ENCODE assay signal across 10 cellular contexts in genomic region chr3:48595526-48596121, GRCh38. TPM values are rescaled to one million over a fixed set of nuclear protein-coding genes. Genes with fewer than 3 reads are reported as not detected.
DNase-seq lines count a peak whose midpoint lies in the region; ATAC-seq, FAIRE-seq and TF ChIP-seq lines count a peak whose summit lies in the region.
"Had no signal": no experiment of that assay in that cellular context is flagged by ENCODE, and none has a peak within 500 bp of the region (broad histone marks: within the 10 kb centered on the region; RNA-seq: fewer than 3 reads in every experiment).

No MANE protein-coding gene starts in this region.

- no peak overlapping the region for H3K56ac ChIP-seq in H1 (replicated peaks; ENCODE audit: insufficient read length, low read depth, low read length)

- no peak overlapping the region for H3K27ac Mint-ChIP-seq in activated naive CD8-positive, alpha-beta T cell treated with anti-CD3 and anti-CD28 coated beads for 36 hours

- H3K23me2 ChIP-seq in H1 (ENCODE audit: low read depth, low read length), result peaks cover 1% of the 10 kb centered on the region; the same call in 1 of the 2 replicates

- WGBS in H1 (ENCODE audit: extremely low coverage in 1 of 2, insufficient coverage in 1 of 2, insufficient read length in 1 of 2, insufficient replicate concordance in 2 of 2, low coverage in 1 of 2, low lambda C conversion rate in 2 of 2, missing lambda C conversion rate in 1 of 2), 2 experiments, result 60% methylated on average over 10 of the region's 10 CpGs; no CpG with 5 or more reads in 1 of the 2 experiments

- POLR2A ChIA-PET in H1 (lab: Charles Lee; ENCODE audit: partially characterized antibody), result interaction anchor here (0.7 to 5.1 kb wide), 13 partner anchors 9 to 166 kb away, joined by 3 to 23 read pairs (median 6); partner anchors contain the start of genes CELSR3, PFKFB4, PLXNB1 and SLC26A6

- no peak for TF ChIP-seq EP300 in H1 (IDR thresholded peaks at IDR 0.05; ENCODE audit: borderline replicate concordance in 1 of 2, low read depth in 2 of 2, low read length in 2 of 2)

- H3K27ac ChIP-seq in H1 (ENCODE audit: low read depth, low read length), result no peak overlapping the region

- H3K79me2 ChIP-seq in H1 (ENCODE audit: control insufficient read depth in 1 of 2, insufficient read depth in 2 of 2, low read length in 2 of 2), result no peaks in the 10 kb centered on the region

- ATAC-seq in HG03521 (IDR thresholded peaks at IDR 0.05; ENCODE audit: unreplicated experiment), result no peak
- no peak for ATAC-seq in HG02610 (IDR thresholded peaks at IDR 0.05; ENCODE audit: unreplicated experiment)

- H3K9ac ChIP-seq in H1 (replicated peaks in 1 of 4; ENCODE audit: extremely low read depth in 1 of 4, low read depth in 3 of 4, low read length in 3 of 4), result no peak overlapping the region; a peak in 1 of 7 replicates

- H3K27me3 ChIP-seq in MG63 (no peaks in the 10 kb centered on the region), H1 (replicated peaks in 1 of 4; ENCODE audit: control insufficient read depth in 3 of 4, extremely low read depth in 1 of 4, insufficient read depth in 3 of 4, low read length in 3 of 4) (peaks cover 0 to 6% (median 0%) of the 10 kb centered on the region in 4 experiments; a peak in 4 of 7 replicates)

- FAIRE-seq in H1 (lab: Jason Lieb, UNC), result no peak
- FAIRE-seq: GM12892 had no signal

- H2BK15ac ChIP-seq in H1 (ENCODE audit: low read length), result no peak overlapping the region

- no peak overlapping the region for H3K4ac ChIP-seq in H1 (replicated peaks; ENCODE audit: insufficient read length, low read depth, low read length)

- H3K79me1 ChIP-seq in H1 (ENCODE audit: low read depth, low read length), result no peaks in the 10 kb centered on the region

- H4K8ac ChIP-seq in H1 (ENCODE audit: extremely low read depth, insufficient read depth, low read length), result no peak overlapping the region; the same call in 1 of the 2 replicates

- no peak for TF ChIP-seq RAD21 in H1 (IDR thresholded peaks at IDR 0.05 in 1 of 2, conservative IDR thresholded peaks at IDR 0.05 in 1 of 2; ENCODE audit: low read depth in 2 of 2, low read length in 2 of 2)

- no peak overlapping the region for H2BK120ac ChIP-seq in H1 (replicated peaks; ENCODE audit: low read depth, low read length)

- peak overlapping the region; percentile 39; the same call in 1 of the 2 replicates for H2BK12ac ChIP-seq in H1 (ENCODE audit: low read depth, low read length)

- no peak overlapping the region; the same call in 1 of the 2 replicates for H3K18ac ChIP-seq in H1 (ENCODE audit: extremely low read depth, low read length)

- TF ChIP-seq POLR2A in H1 (IDR thresholded peaks at IDR 0.05; ENCODE audit: control extremely low read depth in 1 of 2, low read depth in 2 of 2, low read length in 2 of 2), result no peak

- CTCF ChIA-PET in H1 (lab: Charles Lee; ENCODE audit: partially characterized antibody), result interaction anchor here (0.6 to 1.3 kb wide), 2 partner anchors 11 to 37 kb away, joined by 3 to 6 read pairs; no protein-coding TSS in a partner anchor

- H3K9me3 Mint-ChIP-seq in activated naive CD8-positive, alpha-beta T cell treated with anti-CD3 and anti-CD28 coated beads for 36 hours, result no peaks in the 10 kb centered on the region

- peak overlapping the region; percentile 75 for H2BK5ac ChIP-seq in H1 (ENCODE audit: low read depth, low read length)

- no peaks in the 10 kb centered on the region for H3K36me3 Mint-ChIP-seq in activated naive CD8-positive, alpha-beta T cell treated with anti-CD3 and anti-CD28 coated beads for 36 hours

- peaks cover 3 to 18% (median 15%) of the 10 kb centered on the region in 4 experiments; a peak in 6 of 7 replicates for H3K4me1 ChIP-seq in H1 (replicated peaks in 1 of 4; ENCODE audit: control insufficient read depth in 3 of 4, insufficient read depth in 4 of 4, low read length in 3 of 4)

- no peak overlapping the region for H2BK20ac ChIP-seq in H1 (ENCODE audit: low read length)

- no peak overlapping the region for H4K91ac ChIP-seq in H1 (replicated peaks; ENCODE audit: insufficient read length, low read length)

- H3K4me3 ChIP-seq in MG63 (no peak overlapping the region), H1 (ENCODE audit: extremely low read depth in 1 of 4, insufficient read depth in 2 of 4, low read depth in 3 of 4, low read length in 4 of 4) (peak overlapping the region in 2 of 4 experiments; percentile 15 to 57; a peak in 3 of 8 replicates)

- H3K4me3 Mint-ChIP-seq in activated naive CD8-positive, alpha-beta T cell treated with anti-CD3 and anti-CD28 coated beads for 36 hours, result no peak overlapping the region

- DNase-seq in AG09319 (ENCODE audit: extremely low read depth, low read depth), result peak; percentile 59
- DNase-seq in MG63, result peak; percentile 75
- DNase-seq in H1 (ENCODE audit: low read depth in 1 of 2, low spot score in 2 of 2), result peak; percentile 59 to 80
- DNase-seq in myocyte (ENCODE audit: low read depth), result peak; percentile 80
- no peak for DNase-seq in mesenteric fat pad (ENCODE audit: low spot score)
- DNase-seq in activated naive CD8-positive, alpha-beta T cell treated with anti-CD3 and anti-CD28 coated beads for 36 hours, result no peak

- H4K5ac ChIP-seq in H1 (ENCODE audit: insufficient read length, low read depth, low read length), result no peak overlapping the region

- no peak overlapping the region for H3K23ac ChIP-seq in H1 (ENCODE audit: insufficient read length)

- peak overlapping the region; percentile 69 to 89 for H3K4me2 ChIP-seq in H1 (ENCODE audit: insufficient read depth in 1 of 2, low read depth in 2 of 2, low read length in 2 of 2)

- 0 out of 2 replicates have a peak overlapping the region, but pooled peaks have one; percentile 53 for H2AK5ac ChIP-seq in H1 (ENCODE audit: low read depth, low read length)

- H3K36me3 ChIP-seq in MG63, result peaks cover 17% of the 10 kb centered on the region
- H3K36me3 ChIP-seq in H1 (ENCODE audit: control insufficient read depth in 2 of 4, insufficient read depth in 4 of 4, low read length in 3 of 4), result peaks cover 19 to 24% (median 20%) of the 10 kb centered on the region in 4 experiments

- peaks cover 39% of the 10 kb centered on the region for H3K27me3 Mint-ChIP-seq in activated naive CD8-positive, alpha-beta T cell treated with anti-CD3 and anti-CD28 coated beads for 36 hours

- no peak overlapping the region for H3K14ac ChIP-seq in H1 (ENCODE audit: insufficient read length)

- no peak for TF ChIP-seq CTCF in AG09319 (IDR thresholded peaks at IDR 0.05; ENCODE audit: low read depth, low read length)
- TF ChIP-seq CTCF in H1 (IDR thresholded peaks at IDR 0.05; ENCODE audit: control extremely low read depth in 1 of 3, insufficient read depth in 1 of 3, low read depth in 1 of 3, low read length in 3 of 3), result no peak

- H2AFZ ChIP-seq in H1 (ENCODE audit: low read length), result no peak overlapping the region

- H3K9me3 ChIP-seq in MG63 (no peaks in the 10 kb centered on the region), H1 (ENCODE audit: insufficient read depth in 2 of 2, low read depth in 1 of 2, low read length in 1 of 2) (no peaks in the 10 kb centered on the region)

- peaks cover 0 to 23% of the 10 kb centered on the region in 2 experiments for H4K20me1 ChIP-seq in H1 (replicated peaks in 1 of 2; ENCODE audit: control insufficient read depth in 1 of 2, insufficient read depth in 2 of 2, low read length in 2 of 2)

- H3K4me1 Mint-ChIP-seq in activated naive CD8-positive, alpha-beta T cell treated with anti-CD3 and anti-CD28 coated beads for 36 hours, result peaks cover 3% of the 10 kb centered on the region

RNA-seq across cellular contexts. Expression of gene COL7A1, which starts 0.5 kb away (rescaled TPM):
- 1.3 and 12.2 TPM in 2 replicates for total RNA-seq in MG63 (2014; rRNA removed; shearing (Covaris generic); ENCODE audit: low replicate concordance)
- 7.8 and 10.7 TPM in 2 replicates for total RNA-seq in H1 (2021; fragmentation: NEBNext Ultra II Directional; extraction: Animal tissue kit (Norgen Biotek cat#: 25700))
- polyA plus RNA-seq in H1 (2011; rRNA removed), result 13.9 and 15.6 TPM in 2 replicates
- 7.8 TPM for polyA plus RNA-seq in H1 (2011; cell fraction: cytosol; rRNA removed)
- polyA plus RNA-seq in H1 (2011; cell fraction: nucleus; rRNA removed), result 112 TPM
- polyA plus RNA-seq in H1 (2012, experiment 1 of 2), result 11.1 to 26.5 TPM (median 23.5 TPM) in 4 replicates
- 7.2 TPM for polyA plus RNA-seq in H1 (2012, experiment 2 of 2)
- 4.3 TPM for polyA plus RNA-seq in H1 (2013, experiment 1 of 2)
- 4.5 TPM for polyA plus RNA-seq in H1 (2013, experiment 2 of 2)
- polyA minus RNA-seq in H1 (2011; rRNA and poly(A)+ RNA removed), result 3.2 and 4.3 TPM in 2 replicates
- polyA minus RNA-seq in H1 (2011; cell fraction: cytosol; rRNA and poly(A)+ RNA removed), result 2.4 TPM
- 16.7 TPM for polyA minus RNA-seq in H1 (2011; cell fraction: nucleus; rRNA and poly(A)+ RNA removed)
- total RNA-seq in myocyte (7.1 and 11.1 TPM in 2 replicates), mesenteric fat pad (0.84 TPM)
- 13.4 TPM for polyA plus RNA-seq in myocyte (2012)
- total RNA-seq in activated naive CD8-positive, alpha-beta T cell treated with anti-CD3 and anti-CD28 coated beads for 36 hours, result 1 to 10 TPM; 1.4 to 1.8 TPM

RNA-seq across cellular contexts. Expression of gene UQCRC1, which starts 13.8 kb away (rescaled TPM):
- total RNA-seq in MG63 (2014; rRNA removed; shearing (Covaris generic); ENCODE audit: low replicate concordance), result 199 and 243 TPM in 2 replicates
- 310 TPM in 2 replicates for total RNA-seq in H1 (2021; fragmentation: NEBNext Ultra II Directional; extraction: Animal tissue kit (Norgen Biotek cat#: 25700))
- 720 TPM in 2 replicates for polyA plus RNA-seq in H1 (2011; rRNA removed)
- polyA plus RNA-seq in H1 (2011; cell fraction: cytosol; rRNA removed), result 628 TPM
- 930 TPM for polyA plus RNA-seq in H1 (2011; cell fraction: nucleus; rRNA removed)
- 341 to 466 TPM (median 436 TPM) in 4 replicates for polyA plus RNA-seq in H1 (2012, experiment 1 of 2)
- polyA plus RNA-seq in H1 (2012, experiment 2 of 2), result 815 TPM
- 179 TPM for polyA plus RNA-seq in H1 (2013, experiment 1 of 2)
- polyA plus RNA-seq in H1 (2013, experiment 2 of 2), result 164 TPM
- polyA minus RNA-seq in H1 (2011; rRNA and poly(A)+ RNA removed), result 871 and 931 TPM in 2 replicates
- polyA minus RNA-seq in H1 (2011; cell fraction: cytosol; rRNA and poly(A)+ RNA removed), result 323 TPM
- polyA minus RNA-seq in H1 (2011; cell fraction: nucleus; rRNA and poly(A)+ RNA removed), result 283 TPM
- total RNA-seq in myocyte (390 and 418 TPM in 2 replicates), mesenteric fat pad (148 TPM)
- polyA plus RNA-seq in myocyte (2012), result 240 TPM
- 100 to 1,000 TPM; 193 to 209 TPM for total RNA-seq in activated naive CD8-positive, alpha-beta T cell treated with anti-CD3 and anti-CD28 coated beads for 36 hours

RNA-seq across cellular contexts. Expression of gene TMEM89, which starts 25.9 kb away (rescaled TPM):
- total RNA-seq in MG63 (2014; rRNA removed; shearing (Covaris generic); ENCODE audit: low replicate concordance), result not detected in 2 replicates
- not detected in 2 replicates for total RNA-seq in H1 (2021; fragmentation: NEBNext Ultra II Directional; extraction: Animal tissue kit (Norgen Biotek cat#: 25700))
- 0.24 TPM in 1 of 2 replicates, not detected in the other for polyA plus RNA-seq in H1 (2011; rRNA removed)
- polyA plus RNA-seq in H1 (2011; cell fraction: cytosol; rRNA removed), result not detected
- polyA plus RNA-seq in H1 (2011; cell fraction: nucleus; rRNA removed), result 1.3 TPM
- 0.34 to 0.42 TPM in 2 of 4 replicates, not detected in the others for polyA plus RNA-seq in H1 (2012, experiment 1 of 2)
- polyA plus RNA-seq in H1 (2012, experiment 2 of 2), result not detected
- 0.12 TPM for polyA plus RNA-seq in H1 (2013, experiment 1 of 2)
- polyA plus RNA-seq in H1 (2013, experiment 2 of 2), result 0.11 TPM
- polyA minus RNA-seq in H1 (2011; rRNA and poly(A)+ RNA removed), result not detected in 2 replicates
- polyA minus RNA-seq in H1 (2011; cell fraction: cytosol; rRNA and poly(A)+ RNA removed), result not detected
- not detected for polyA minus RNA-seq in H1 (2011; cell fraction: nucleus; rRNA and poly(A)+ RNA removed)
- total RNA-seq in myocyte (not detected in 2 replicates), mesenteric fat pad (not detected)
- polyA plus RNA-seq in myocyte (2012), result not detected
- not detected for total RNA-seq in activated naive CD8-positive, alpha-beta T cell treated with anti-CD3 and anti-CD28 coated beads for 36 hours
- total RNA-seq: activated CD8-positive, alpha-beta memory T cell treated with anti-CD3 and anti-CD28 coated beads for 36 hours had no signal

RNA-seq across cellular contexts. Expression of gene UCN2, which starts 32.0 kb away (rescaled TPM):
- 1.1 TPM in 1 of 2 replicates, not detected in the other for total RNA-seq in MG63 (2014; rRNA removed; shearing (Covaris generic); ENCODE audit: low replicate concordance)
- total RNA-seq in H1 (2021; fragmentation: NEBNext Ultra II Directional; extraction: Animal tissue kit (Norgen Biotek cat#: 25700)), result not detected in 2 replicates
- polyA plus RNA-seq in H1 (2011; rRNA removed), result 0.14 and 0.22 TPM in 2 replicates
- polyA plus RNA-seq in H1 (2011; cell fraction: cytosol; rRNA removed), result 0.16 TPM
- 1.9 TPM for polyA plus RNA-seq in H1 (2011; cell fraction: nucleus; rRNA removed)
- 0.23 to 0.41 TPM (median 0.36 TPM) in 4 replicates for polyA plus RNA-seq in H1 (2012, experiment 1 of 2)
- 0.18 TPM for polyA plus RNA-seq in H1 (2012, experiment 2 of 2)
- polyA plus RNA-seq in H1 (2013, experiment 1 of 2), result 0.10 TPM
- polyA plus RNA-seq in H1 (2013, experiment 2 of 2), result 0.11 TPM
- 0.15 and 0.47 TPM in 2 replicates for polyA minus RNA-seq in H1 (2011; rRNA and poly(A)+ RNA removed)
- polyA minus RNA-seq in H1 (2011; cell fraction: cytosol; rRNA and poly(A)+ RNA removed), result not detected
- polyA minus RNA-seq in H1 (2011; cell fraction: nucleus; rRNA and poly(A)+ RNA removed), result 0.90 TPM
- total RNA-seq in myocyte (0.11 and 0.31 TPM in 2 replicates), mesenteric fat pad (not detected)
- polyA plus RNA-seq in myocyte (2012), result 0.39 TPM
- total RNA-seq in activated naive CD8-positive, alpha-beta T cell treated with anti-CD3 and anti-CD28 coated beads for 36 hours, result not detected
- total RNA-seq: activated CD8-positive, alpha-beta memory T cell treated with anti-CD3 and anti-CD28 coated beads for 36 hours had no signal

RNA-seq across cellular contexts. Expression of gene PFKFB4, which starts 39.0 kb away (rescaled TPM):
- 0.84 and 3.2 TPM in 2 replicates for total RNA-seq in MG63 (2014; rRNA removed; shearing (Covaris generic); ENCODE audit: low replicate concordance)
- 10.7 and 11.3 TPM in 2 replicates for total RNA-seq in H1 (2021; fragmentation: NEBNext Ultra II Directional; extraction: Animal tissue kit (Norgen Biotek cat#: 25700))
- polyA plus RNA-seq in H1 (2011; rRNA removed), result 20.1 and 20.3 TPM in 2 replicates
- 21.1 TPM for polyA plus RNA-seq in H1 (2011; cell fraction: cytosol; rRNA removed)
- polyA plus RNA-seq in H1 (2011; cell fraction: nucleus; rRNA removed), result 47.8 TPM
- polyA plus RNA-seq in H1 (2012, experiment 1 of 2), result 10.5 to 17.4 TPM (median 13.7 TPM) in 4 replicates
- 11.5 TPM for polyA plus RNA-seq in H1 (2012, experiment 2 of 2)
- 7.8 TPM for polyA plus RNA-seq in H1 (2013, experiment 1 of 2)
- 7.2 TPM for polyA plus RNA-seq in H1 (2013, experiment 2 of 2)
- 17.4 and 24.1 TPM in 2 replicates for polyA minus RNA-seq in H1 (2011; rRNA and poly(A)+ RNA removed)
- 13.2 TPM for polyA minus RNA-seq in H1 (2011; cell fraction: cytosol; rRNA and poly(A)+ RNA removed)
- 16.4 TPM for polyA minus RNA-seq in H1 (2011; cell fraction: nucleus; rRNA and poly(A)+ RNA removed)
- 7.0 and 8.1 TPM in 2 replicates for total RNA-seq in myocyte
- 9.8 TPM for polyA plus RNA-seq in myocyte (2012)
- 4.6 TPM for total RNA-seq in mesenteric fat pad
- 10 to 100 TPM; 33.7 to 36.1 TPM for total RNA-seq in activated naive CD8-positive, alpha-beta T cell treated with anti-CD3 and anti-CD28 coated beads for 36 hours

Comparison
In these comparisons a context has a peak if more than half of its experiments do, and no peak if none do; other contexts are left out.
1. DNase-seq: peak in AG09319 (single experiment), MG63 (single experiment), H1 (2 of 2) and myocyte (single experiment); none in mesenteric fat pad (single experiment) and activated naive CD8-positive, alpha-beta T cell treated with anti-CD3 and anti-CD28 coated beads for 36 hours (single experiment).